In genomic region chr1:30727796-30728195, GRCh38 we compare ENCODE assay signal across 13 cellular contexts. TPM values are rescaled to one million over a fixed set of nuclear protein-coding genes. Genes with fewer than 3 reads are reported as not detected.
DNase-seq lines count a peak whose midpoint lies in the region; ATAC-seq and TF ChIP-seq lines count a peak whose summit lies in the region.
"Had no signal": no experiment of that assay in that cellular context is flagged by ENCODE, and none has a peak within 500 bp of the region (broad histone marks: within the 10 kb centered on the region; RNA-seq: fewer than 3 reads in every experiment).

No MANE protein-coding gene starts in this region.

- no peak for ATAC-seq in CD4-positive, alpha-beta T cell (ENCODE audit: poor library complexity)
- ATAC-seq in mucosa of descending colon (peak; percentile 6), GM19397 (IDR thresholded peaks at IDR 0.05; ENCODE audit: unreplicated experiment) (no peak)
- ATAC-seq: gastroesophageal sphincter had no signal

- CTCF ChIA-PET in CD4-positive, alpha-beta T cell (lab: Charles Lee) = interaction anchor here (1.0 to 3.7 kb wide), 4 partner anchors 9 to 52 kb away, joined by 3 to 17 read pairs (median 9); no protein-coding TSS in a partner anchor

- no peak for TF ChIP-seq POLR2A in vagina (IDR thresholded peaks at IDR 0.05)

- peak overlapping the region; percentile 33 for H3K27ac Mint-ChIP-seq in CD4-positive, alpha-beta T cell

- H3K4me1 ChIP-seq in mucosa of descending colon (ENCODE audit: low read depth) (no peaks in the 10 kb centered on the region), vagina (no peaks in the 10 kb centered on the region)
- H3K4me1 ChIP-seq: right atrium auricular region had no signal

- intact Hi-C loops in CD4-positive, alpha-beta T cell (cut with DNase I, micrococcal nuclease) = no loop called here
- intact Hi-C loops in mucosa of descending colon (cut with DNase I, micrococcal nuclease) (loop anchor here in 1 of 2 donors (5.0 kb wide), 1 partner anchor 35 kb away; no protein-coding TSS in a partner anchor), vagina (cut with DNase I) (no loop called here)

- no peak for DNase-seq in CD4-positive, alpha-beta T cell
- DNase-seq in LHCN-M2 (ENCODE audit: low read depth) (peak; percentile 49), cardiac fibroblast (ENCODE audit: low read depth in 2 of 2) (peak; percentile 17 to 63), mucosa of descending colon (no peak), vagina (ENCODE audit: extremely low spot score in 2 of 2) (no peak), NCI-H2227 (lab: John Stamatoyannopoulos, UW; ENCODE audit: unreplicated experiment) (no peak), NCI-H2107 treated with DMSO at 0.1 percent for 48 hours (lab: John Stamatoyannopoulos, UW; ENCODE audit: unreplicated experiment) (no peak)
- DNase-seq: NCI-H526 had no signal

- no peaks in the 10 kb centered on the region for H3K9me3 ChIP-seq in CD4-positive, alpha-beta T cell (ENCODE audit: control insufficient read depth, low read length)
- H3K9me3 ChIP-seq in mucosa of descending colon (no peaks in the 10 kb centered on the region), vagina (no peaks in the 10 kb centered on the region)
- H3K9me3 ChIP-seq: gastroesophageal sphincter, right atrium auricular region had no signal

- no peaks in the 10 kb centered on the region for H3K27me3 ChIP-seq in CD4-positive, alpha-beta T cell (ENCODE audit: control insufficient read depth, insufficient read depth, low read length)
- H3K27me3 ChIP-seq in vagina = no peaks in the 10 kb centered on the region
- H3K27me3 ChIP-seq: cardiac muscle cell, gastroesophageal sphincter, right atrium auricular region had no signal

- POLR2A ChIA-PET in CD4-positive, alpha-beta T cell (lab: Charles Lee) = interaction anchor here (1.0 to 3.5 kb wide), 4 partner anchors 9 to 29 kb away, joined by 4 to 17 read pairs (median 6); partner anchors contain the start of gene LAPTM5

- no peak for TF ChIP-seq CTCF in CD4-positive, alpha-beta T cell (IDR thresholded peaks at IDR 0.05)
- no peak for TF ChIP-seq CTCF in cardiac fibroblast (IDR thresholded peaks at IDR 0.05; ENCODE audit: low read depth, low read length)
- no peak for TF ChIP-seq CTCF in mucosa of descending colon (IDR thresholded peaks at IDR 0.05)
- TF ChIP-seq CTCF in vagina (IDR thresholded peaks at IDR 0.05) = no peak

- H3K4me3 ChIP-seq in cardiac fibroblast (replicated peaks in 1 of 2; ENCODE audit: low read depth in 2 of 2, low read length in 2 of 2) (no peak overlapping the region), mucosa of descending colon (no peak overlapping the region), vagina (no peak overlapping the region)
- H3K4me3 ChIP-seq: cardiac muscle cell, gastroesophageal sphincter, right atrium auricular region had no signal

- H3K36me3 Mint-ChIP-seq in CD4-positive, alpha-beta T cell (ENCODE audit: low read depth) = peaks cover 58% of the 10 kb centered on the region

- no peak overlapping the region for H3K4me3 Mint-ChIP-seq in CD4-positive, alpha-beta T cell

- no peaks in the 10 kb centered on the region for H3K9me3 Mint-ChIP-seq in CD4-positive, alpha-beta T cell

- H3K27me3 Mint-ChIP-seq in CD4-positive, alpha-beta T cell = no peaks in the 10 kb centered on the region

- peaks cover 25% of the 10 kb centered on the region for H3K4me1 Mint-ChIP-seq in CD4-positive, alpha-beta T cell (ENCODE audit: low read depth)

- no peak overlapping the region for H3K27ac ChIP-seq in CD4-positive, alpha-beta T cell (ENCODE audit: low read depth, low read length)
- H3K27ac ChIP-seq in vagina = no peak overlapping the region
- H3K27ac ChIP-seq: cardiac muscle cell, gastroesophageal sphincter, right atrium auricular region had no signal

- H3K36me3 ChIP-seq in mucosa of descending colon (ENCODE audit: low read depth) = no peaks in the 10 kb centered on the region
- H3K36me3 ChIP-seq in vagina = peaks cover 0 to 3% of the 10 kb centered on the region in 2 donors
- H3K36me3 ChIP-seq: cardiac muscle cell, right atrium auricular region had no signal

RNA-seq across cellular contexts. Expression of gene MATN1, which starts 4.4 kb away (rescaled TPM):
- total RNA-seq in CD4-positive, alpha-beta T cell = 1 to 10 TPM; 2.5 to 2.7 TPM
- total RNA-seq in LHCN-M2 (2014; rRNA removed) (0.06 and 0.32 TPM in 2 replicates), mucosa of descending colon (under 1 TPM in 1 of 3 donors, not detected in 2; 0.22 TPM), vagina (0.49 TPM)
- 0.05 TPM for polyA plus RNA-seq in LHCN-M2 (2012)
- total RNA-seq: gastroesophageal sphincter, right atrium auricular region had no signal
- polyA plus RNA-seq: liver had no signal

RNA-seq across cellular contexts. Expression of gene LAPTM5, which starts 29.8 kb away (rescaled TPM):
- total RNA-seq in CD4-positive, alpha-beta T cell = 100 to 1,000 TPM; 625 to 642 TPM
- 1.2 and 1.3 TPM in 2 replicates for total RNA-seq in LHCN-M2 (2014; rRNA removed)
- 4.3 TPM for polyA plus RNA-seq in LHCN-M2 (2012)
- 10 to 100 TPM; 24.1 to 71.1 (median 48.1) TPM for total RNA-seq in mucosa of descending colon
- 39.8 TPM for total RNA-seq in vagina

Comparison
In these comparisons a context has a peak if more than half of its experiments do, and no peak if none do; other contexts are left out.
1. DNase-seq: peak in LHCN-M2 (single experiment) and cardiac fibroblast (2 of 2); none in CD4-positive, alpha-beta T cell (0 of 10), mucosa of descending colon (0 of 3), vagina (0 of 2), NCI-H2227 (single experiment) and NCI-H2107 treated with DMSO at 0.1 percent for 48 hours (single experiment).
2. RNA of gene LAPTM5, which starts 29.8 kb away (total RNA-seq): 625 to 642 TPM in CD4-positive, alpha-beta T cell, 24.1 to 71.1 TPM in mucosa of descending colon and 39.8 TPM in vagina (single experiment); 1.2 to 1.3 TPM in LHCN-M2; every median in the first group is over 10 times any median in the second.